In genomic region chr18:58780045-58780444, GRCh38 we compare ENCODE assay signal across 21 cellular contexts.
A peak's percentile ranks its signal among the peaks of the same experiment; 100 is the strongest.
DNase-seq lines count a peak whose midpoint lies in the region; ATAC-seq, FAIRE-seq and TF ChIP-seq lines count a peak whose summit lies in the region.
"Had no signal": no experiment of that assay in that cellular context is flagged by ENCODE, and none has a peak within 500 bp of the region (broad histone marks: within the 10 kb centered on the region; RNA-seq: fewer than 3 reads in every experiment).

No MANE protein-coding gene starts in this region.

- no peak for TF ChIP-seq RAD21 in K562 (CRISPR knock-in tag; conservative IDR thresholded peaks at IDR 0.05 in 1 of 2, IDR thresholded peaks at IDR 0.05 in 1 of 2)

- TF ChIP-seq EP300 in K562 (IDR thresholded peaks at IDR 0.05; ENCODE audit: low read length), result no peak

- H4K20me1 ChIP-seq in K562 (replicated peaks; ENCODE audit: control insufficient read depth, insufficient read depth, low read length), result no peaks in the 10 kb centered on the region

- H3K27me3 ChIP-seq in Panc1 (ENCODE audit: control insufficient read depth, insufficient read depth, low read length), result no peaks in the 10 kb centered on the region
- no peaks in the 10 kb centered on the region; a peak in 1 of 5 replicates for H3K27me3 ChIP-seq in K562 (ENCODE audit: control insufficient read depth in 2 of 2, insufficient read depth in 2 of 2, low read length in 2 of 2)
- H3K27me3 ChIP-seq in prostate gland (replicated peaks; ENCODE audit: insufficient read depth), result no peaks in the 10 kb centered on the region
- H3K27me3 ChIP-seq: BE2C, Peyer's patch had no signal

- peaks cover 66% of the 10 kb centered on the region for H3K27me3 Mint-ChIP-seq in activated naive CD4-positive, alpha-beta T cell treated with anti-CD3 and anti-CD28 coated beads, Interleukin-2, amount 10 ng/mL, durations not matched to agents 7 days and 5 days

- CTCF ChIA-PET in Panc1 (lab: Charles Lee), result no interaction called here
- CTCF ChIA-PET in K562 (lab: Yijun Ruan, JAX; ENCODE audit: low intra/inter-chr PET ratio), result no interaction called here
- CTCF ChIA-PET in activated naive CD4-positive, alpha-beta T cell treated with anti-CD3 and anti-CD28 coated beads, Interleukin-2, amount 10 ng/mL, durations not matched to agents 7 days and 5 days (lab: Charles Lee), result interaction anchor here (0.8 to 4.5 kb wide), 5 partner anchors 10 to 292 kb away, joined by 3 to 33 read pairs (median 12); no protein-coding TSS in a partner anchor

- no peak overlapping the region for H2AFZ ChIP-seq in K562 (ENCODE audit: low read depth, low read length)

- TF ChIP-seq POLR2A in K562 (conservative IDR thresholded peaks at IDR 0.05), result no peak
- no peak for TF ChIP-seq POLR2A in prostate gland (IDR thresholded peaks at IDR 0.05)

- H3K4me3 ChIP-seq in Panc1 (ENCODE audit: low read depth in 2 of 2, low read length in 2 of 2) (no peak overlapping the region), K562 (no peak overlapping the region), prostate gland (peak overlapping the region in 1 of 2 donors; percentile 25)
- H3K4me3 ChIP-seq: Peyer's patch had no signal

- H3K9me3 Mint-ChIP-seq in activated naive CD4-positive, alpha-beta T cell treated with anti-CD3 and anti-CD28 coated beads, Interleukin-2, amount 10 ng/mL, durations not matched to agents 7 days and 5 days, result no peaks in the 10 kb centered on the region

- no peaks in the 10 kb centered on the region for H3K4me1 Mint-ChIP-seq in activated naive CD4-positive, alpha-beta T cell treated with anti-CD3 and anti-CD28 coated beads, Interleukin-2, amount 10 ng/mL, durations not matched to agents 7 days and 5 days

- no peaks in the 10 kb centered on the region for H3K9me1 ChIP-seq in K562 (ENCODE audit: control insufficient read depth, insufficient read depth, low read length)

- no peaks in the 10 kb centered on the region for H3K79me2 ChIP-seq in K562 (ENCODE audit: control insufficient read depth, insufficient read depth, low read length)

- POLR2A ChIA-PET in Panc1 (lab: Charles Lee) (no interaction called here), K562 (lab: Yijun Ruan, JAX) (no interaction called here)

- no peak overlapping the region for H3K4me2 ChIP-seq in K562 (ENCODE audit: insufficient read depth, low read length)
- H3K4me2 ChIP-seq: SK-N-SH had no signal

- ATAC-seq in Panc1, result no peak
- no peak for ATAC-seq in K562

- no peak overlapping the region for H3K27ac Mint-ChIP-seq in activated naive CD4-positive, alpha-beta T cell treated with anti-CD3 and anti-CD28 coated beads, Interleukin-2, amount 10 ng/mL, durations not matched to agents 7 days and 5 days
- H3K27ac Mint-ChIP-seq: CD4-positive, CD25-positive, alpha-beta regulatory T cell had no signal

- no TSS peak for BruUV-seq in Panc1 (replicated peaks; lab: Mats Ljungman, UMichigan)
- no TSS peak for BruUV-seq in K562 (replicated peaks; lab: Mats Ljungman, UMichigan)

- WGBS in K562 (ENCODE audit: insufficient coverage, low coverage, missing lambda C conversion rate), result 21% methylated on average over 10 of the region's 10 CpGs
- 85% methylated on average over 10 of the region's 10 CpGs for WGBS in prostate gland

- no peaks in the 10 kb centered on the region for H3K36me3 Mint-ChIP-seq in activated naive CD4-positive, alpha-beta T cell treated with anti-CD3 and anti-CD28 coated beads, Interleukin-2, amount 10 ng/mL, durations not matched to agents 7 days and 5 days
- H3K36me3 Mint-ChIP-seq: CD4-positive, CD25-positive, alpha-beta regulatory T cell had no signal

- H3K27ac ChIP-seq in C4-2B (peak overlapping the region; percentile 70), Panc1 (ENCODE audit: low read length) (peak overlapping the region; percentile 63; the same call in 1 of the 2 replicates), K562 (ENCODE audit: extremely low read depth, low read depth, low read length) (no peak overlapping the region), prostate gland (peak overlapping the region; percentile 86 to 95)

- H3K4me1 ChIP-seq in Panc1 (ENCODE audit: control insufficient read depth, insufficient read depth, low read length) (peaks cover 23% of the 10 kb centered on the region), K562 (replicated peaks in 1 of 2; ENCODE audit: control insufficient read depth in 2 of 2, insufficient read depth in 2 of 2, low read length in 2 of 2) (no peaks in the 10 kb centered on the region), prostate gland (replicated peaks) (peaks cover 15% of the 10 kb centered on the region)
- H3K4me1 ChIP-seq: BE2C had no signal

- H3K4me3 Mint-ChIP-seq in activated naive CD4-positive, alpha-beta T cell treated with anti-CD3 and anti-CD28 coated beads, Interleukin-2, amount 10 ng/mL, durations not matched to agents 7 days and 5 days, result no peak overlapping the region

- H3K9me3 ChIP-seq in Panc1 (ENCODE audit: control insufficient read depth, insufficient read depth, low read depth, low read length), result no peaks in the 10 kb centered on the region
- no peaks in the 10 kb centered on the region for H3K9me3 ChIP-seq in K562 (replicated peaks; ENCODE audit: control insufficient read depth, insufficient read depth, low read depth, low read length)
- H3K9me3 ChIP-seq in prostate gland, result no peaks in the 10 kb centered on the region
- H3K9me3 ChIP-seq: BE2C, Peyer's patch, SK-N-SH had no signal

- TF ChIP-seq CTCF in C4-2B (conservative IDR thresholded peaks at IDR 0.05) (no peak), Panc1 (IDR thresholded peaks at IDR 0.05) (no peak), K562 (IDR thresholded peaks at IDR 0.05 in 2 of 3, conservative IDR thresholded peaks at IDR 0.05 in 1 of 3; ENCODE audit: insufficient read depth in 2 of 3, low read depth in 1 of 3, low read length in 3 of 3) (no peak), prostate gland (IDR thresholded peaks at IDR 0.05) (no peak)

- DNase-seq in Panc1 (ENCODE audit: low read depth, low spot score) (no peak), K562 (ENCODE audit: extremely low read depth in 1 of 4, low spot score in 3 of 4) (peak in 1 of 4 experiments; percentile 5), prostate gland (ENCODE audit: low spot score) (no peak), T-helper 9 cell (no peak)
- DNase-seq in activated naive CD4-positive, alpha-beta T cell treated with anti-CD3 and anti-CD28 coated beads, Interleukin-2, amount 10 ng/mL, durations not matched to agents 7 days and 5 days, result no peak
- no peak for DNase-seq in NK-92 treated with Interleukin-12 subunit alpha and Interleukin-12 subunit beta, amount 100 ng/mL, for 24 hours (lab: John Stamatoyannopoulos, UW)
- DNase-seq: BE2C; CD4-positive, CD25-positive, alpha-beta regulatory T cell; Kasumi-1; MV-4-11; NCI-H1105 treated with DMSO at 0.1 percent for 48 hours; NCI-H146; NCI-H1930; NCI-H446; NCI-H526; NCI-H82; Peyer's patch; SIG-M5; SK-N-SH; SW 1271 had no signal

- in situ Hi-C loops in Panc1 (cut with HindIII; ENCODE audit: low pct_unique_long_range_greater_than_20kb, low sequenced_read_pairs) (no loop called here), K562 (cut with MboI) (no loop called here)

- H3K36me3 ChIP-seq in Panc1 (ENCODE audit: control insufficient read depth, insufficient read depth, low read length) (no peaks in the 10 kb centered on the region), K562 (ENCODE audit: control insufficient read depth, insufficient read depth, low read length) (no peaks in the 10 kb centered on the region), prostate gland (no peaks in the 10 kb centered on the region)
- H3K36me3 ChIP-seq: BE2C, Peyer's patch had no signal

- no peak for FAIRE-seq in K562 (lab: Jason Lieb, UNC)

- H3K9ac ChIP-seq in K562 (ENCODE audit: insufficient read depth in 1 of 2, low read depth in 2 of 2, low read length in 2 of 2), result no peak overlapping the region
- H3K9ac ChIP-seq: SK-N-SH had no signal

- intact Hi-C loops in Panc1 (cut with micrococcal nuclease; ENCODE audit: unreplicated experiment), result loop anchor here (5.0 kb wide), 1 partner anchor 277 kb away; no protein-coding TSS in a partner anchor
- intact Hi-C loops in K562 (cut with micrococcal nuclease), result no loop called here
- intact Hi-C loops in prostate gland (cut with DNase I), result loop anchor here (5.0 to 10.0 kb wide), 2 partner anchors 82 to 185 kb away; partner anchors contain the start of gene ZNF532

TF ChIP-seq in K562, 482 proteins besides CTCF, POLR2A, EP300 and RAD21:
- TF ChIP-seq NR2C1 (IDR thresholded peaks at IDR 0.05), result no peak
- no peak for TF ChIP-seq NR2C1 (tag; IDR thresholded peaks at IDR 0.05)
- peak; percentile 77 for TF ChIP-seq CHD2 (IDR thresholded peaks at IDR 0.05; ENCODE audit: low read depth, low read length)
- TF ChIP-seq ID3 (CRISPR knock-in tag; IDR thresholded peaks at IDR 0.05), result no peak
- no peak for TF ChIP-seq ID3 (tag; IDR thresholded peaks at IDR 0.05)
- no peak for TF ChIP-seq CCAR2 (IDR thresholded peaks at IDR 0.05; ENCODE audit: low read depth, low read length)
TF ChIP-seq in K562: peak in this region for 1.
